ENCODE assay signal across 8 cellular contexts in the genomic region with DNA sequence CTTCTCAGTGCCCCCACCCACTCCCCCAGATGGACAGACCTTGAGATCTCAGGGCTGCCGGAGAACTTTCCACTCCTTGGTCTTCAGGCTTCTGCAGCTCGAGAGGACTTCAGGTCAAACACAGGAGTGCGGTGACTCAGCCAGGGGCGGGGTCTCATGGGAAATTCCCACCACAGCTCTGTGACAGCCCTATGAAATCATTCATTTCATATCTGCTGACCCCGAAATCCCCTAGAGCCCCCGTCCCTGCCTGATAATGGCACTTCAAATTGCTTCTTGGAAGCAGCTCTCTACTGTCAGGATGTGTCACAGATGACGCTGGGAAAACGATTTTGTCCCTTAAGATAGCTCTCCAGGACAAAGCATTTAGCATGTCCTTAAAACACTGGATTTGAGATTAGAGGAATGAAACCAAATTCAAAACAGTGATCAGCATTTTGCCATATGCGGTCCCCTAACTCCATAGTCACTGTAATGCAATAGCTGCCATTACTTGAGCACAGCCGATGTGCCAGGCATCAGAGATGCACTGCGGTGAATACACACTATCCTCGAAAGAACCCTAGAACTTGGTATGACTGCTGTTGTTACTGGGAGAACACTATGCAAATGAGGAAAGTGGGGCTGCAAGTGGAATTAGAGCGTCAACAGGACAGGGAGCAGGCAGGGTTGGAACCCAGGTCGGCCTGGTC. TPM values are rescaled to one million over a fixed set of nuclear protein-coding genes. Genes with fewer than 3 reads are reported as not detected.
DNase-seq lines count a peak whose midpoint lies in the region; ATAC-seq and TF ChIP-seq lines count a peak whose summit lies in the region.

A gene (minus strand): TSS at position 95 of the 692 bp plus-strand sequence. CDS start 845 bp downstream, outside the sequence.

- peaks cover 15% of the 10 kb centered on the region for H3K27me3 Mint-ChIP-seq in CD8-positive, alpha-beta T cell (ENCODE audit: low read depth)
- H3K27me3 Mint-ChIP-seq in naive thymus-derived CD8-positive, alpha-beta T cell = peaks cover 12 to 45% (median 22%) of the 10 kb centered on the region in 5 donors

- peak; percentile 73 for ATAC-seq in CD8-positive, alpha-beta T cell
- ATAC-seq in naive thymus-derived CD8-positive, alpha-beta T cell = peak; percentile 48 to 58
- ATAC-seq in GM18868 (IDR thresholded peaks at IDR 0.05; ENCODE audit: unreplicated experiment) (no peak), GM19397 (IDR thresholded peaks at IDR 0.05; ENCODE audit: unreplicated experiment) (no peak), gastrocnemius medialis (no peak)

- H3K4me3 Mint-ChIP-seq in CD8-positive, alpha-beta T cell = peak within 1 kb of the TSS; percentile 81
- peak within 1 kb of the TSS; percentile 64 to 87 (median 82) for H3K4me3 Mint-ChIP-seq in naive thymus-derived CD8-positive, alpha-beta T cell

- no peaks in the 10 kb centered on the region for H3K36me3 ChIP-seq in CD8-positive, alpha-beta T cell (ENCODE audit: insufficient read depth, low read length)
- no peaks in the 10 kb centered on the region for H3K36me3 ChIP-seq in gastrocnemius medialis

- H3K27me3 ChIP-seq in CD8-positive, alpha-beta T cell (ENCODE audit: insufficient read depth, low read length) = peaks cover 6% of the 10 kb centered on the region
- peaks cover 22 to 56% (median 40%) of the 10 kb centered on the region in 3 donors for H3K27me3 ChIP-seq in gastrocnemius medialis

- H3K27ac Mint-ChIP-seq in CD8-positive, alpha-beta T cell = peak within 1 kb of the TSS; percentile 72
- H3K27ac Mint-ChIP-seq in naive thymus-derived CD8-positive, alpha-beta T cell = peak within 1 kb of the TSS in 4 of 10 donors; percentile 55 to 86 (median 67)

- TF ChIP-seq POLR2A in gastrocnemius medialis (IDR thresholded peaks at IDR 0.05) = no peak

- peak in 5 of 7 experiments; percentile 35 to 66 (median 58) for DNase-seq in CD8-positive, alpha-beta T cell
- DNase-seq in RPMI7951 (ENCODE audit: low read depth) (peak; percentile 64), gastrocnemius medialis (no peak), coronary artery (ENCODE audit: low spot score) (no peak)
- DNase-seq in activated gamma-delta T cell treated with anti-CD3 and anti-CD28 coated beads, Interleukin-2, amount 50 U/mL, for 16 hours (ENCODE audit: low read depth) = peak; percentile 78
- DNase-seq in naive thymus-derived CD8-positive, alpha-beta T cell = peak in 3 of 10 donors; percentile 17 to 27 (median 19)

- CTCF ChIA-PET in CD8-positive, alpha-beta T cell (lab: Charles Lee) = interaction anchor here (0.9 kb wide), 1 partner anchor 189 kb away, joined by 3 read pairs; no protein-coding TSS in a partner anchor

- POLR2A ChIA-PET in CD8-positive, alpha-beta T cell (lab: Charles Lee) = interaction anchor here (1.0 to 1.7 kb wide), 2 partner anchors 9 to 10 kb away, joined by 6 to 7 read pairs; no protein-coding TSS in a partner anchor
- POLR2A ChIA-PET in naive thymus-derived CD8-positive, alpha-beta T cell (lab: Charles Lee) = no interaction called here

- intact Hi-C loops in CD8-positive, alpha-beta T cell (cut with DNase I, micrococcal nuclease) = loop anchor here (5.0 kb wide), 1 partner anchor 39 kb away; no protein-coding TSS in a partner anchor
- intact Hi-C loops in gastrocnemius medialis (cut with DNase I; ENCODE audit: low total_unique reads) = no loop called here

- in situ Hi-C loops in gastrocnemius medialis (cut with MboI; ENCODE audit: low sequenced_read_pairs in 4 of 4) = no loop called here

- peak within 1 kb of the TSS; percentile 45 for H3K4me3 ChIP-seq in CD8-positive, alpha-beta T cell (ENCODE audit: low read depth, low read length)
- H3K4me3 ChIP-seq in gastrocnemius medialis (no peak within 1 kb of the TSS), coronary artery (no peak within 1 kb of the TSS)

- no peaks in the 10 kb centered on the region for H3K9me3 ChIP-seq in CD8-positive, alpha-beta T cell (ENCODE audit: low read length)
- no peaks in the 10 kb centered on the region for H3K9me3 ChIP-seq in gastrocnemius medialis

- no peak for TF ChIP-seq CTCF in CD8-positive, alpha-beta T cell (IDR thresholded peaks at IDR 0.05)
- no peak for TF ChIP-seq CTCF in gastrocnemius medialis (IDR thresholded peaks at IDR 0.05 in 4 of 5, conservative IDR thresholded peaks at IDR 0.05 in 1 of 5)
- no peak for TF ChIP-seq CTCF in coronary artery (IDR thresholded peaks at IDR 0.05)

- H3K27ac ChIP-seq in CD8-positive, alpha-beta T cell (ENCODE audit: low read depth, low read length) = no peak within 1 kb of the TSS
- H3K27ac ChIP-seq in gastrocnemius medialis (no peak within 1 kb of the TSS), coronary artery (no peak within 1 kb of the TSS)

- peaks cover 41% of the 10 kb centered on the region for H3K4me1 Mint-ChIP-seq in CD8-positive, alpha-beta T cell (ENCODE audit: low read depth)
- peaks cover 12 to 36% (median 30%) of the 10 kb centered on the region in 4 donors for H3K4me1 Mint-ChIP-seq in naive thymus-derived CD8-positive, alpha-beta T cell

- no peaks in the 10 kb centered on the region for H3K9me3 Mint-ChIP-seq in CD8-positive, alpha-beta T cell
- no peaks in the 10 kb centered on the region for H3K9me3 Mint-ChIP-seq in naive thymus-derived CD8-positive, alpha-beta T cell

- peaks cover 21% of the 10 kb centered on the region for H3K4me1 ChIP-seq in CD8-positive, alpha-beta T cell (ENCODE audit: insufficient read depth, low read length)
- peaks cover 2 to 7% of the 10 kb centered on the region in 2 donors for H3K4me1 ChIP-seq in gastrocnemius medialis

- no peaks in the 10 kb centered on the region for H3K36me3 Mint-ChIP-seq in CD8-positive, alpha-beta T cell
- H3K36me3 Mint-ChIP-seq in naive thymus-derived CD8-positive, alpha-beta T cell = no peaks in the 10 kb centered on the region

RNA-seq across cellular contexts. Expression of the gene that starts here (rescaled TPM):
- 1 to 10 TPM; 3.8 to 3.9 TPM for total RNA-seq in CD8-positive, alpha-beta T cell
- total RNA-seq in RPMI7951 (2014; rRNA removed; shearing (Covaris generic)) = 4.1 and 4.2 TPM in 2 replicates
- total RNA-seq in naive thymus-derived CD8-positive, alpha-beta T cell = under 1 TPM; 0.05 to 0.25 TPM
- polyA plus RNA-seq in naive thymus-derived CD8-positive, alpha-beta T cell = 1 to 10 TPM in 1 of 3 donors, under 1 TPM in 2; 0.15 to 5.1 (median 0.24) TPM
- under 1 TPM in 2 of 4 donors, not detected in 2; 0.05 to 0.20 TPM for total RNA-seq in gastrocnemius medialis

Comparison
In these comparisons a context has a peak if more than half of its experiments do, and no peak if none do; other contexts are left out.
1. ATAC-seq: peak in CD8-positive, alpha-beta T cell (single experiment) and naive thymus-derived CD8-positive, alpha-beta T cell (2 of 2); none in GM18868 (single experiment), GM19397 (single experiment) and gastrocnemius medialis (0 of 2).
2. DNase-seq: peak in CD8-positive, alpha-beta T cell (5 of 7), RPMI7951 (single experiment) and activated gamma-delta T cell treated with anti-CD3 and anti-CD28 coated beads, Interleukin-2, amount 50 U/mL, for 16 hours (single experiment); none in gastrocnemius medialis (0 of 2) and coronary artery (single experiment).